In genomic region chr5:67166460-67166871, GRCh38 we compare ENCODE assay signal across 8 cellular contexts. TPM values are rescaled to one million over a fixed set of nuclear protein-coding genes. Genes with fewer than 3 reads are reported as not detected.
DNase-seq lines count a peak whose midpoint lies in the region; ATAC-seq, FAIRE-seq and TF ChIP-seq lines count a peak whose summit lies in the region.

No MANE protein-coding gene starts in this region.

- peaks cover 12% of the 10 kb centered on the region for H3K36me3 Mint-ChIP-seq in endodermal cell (ENCODE audit: low read depth)

- intact Hi-C loops in pancreas (cut with DNase I) (loop anchor here in 1 of 3 donors (5.0 kb wide), 1 partner anchor 41 kb away; no protein-coding TSS in a partner anchor), thyroid gland (cut with DNase I) (no loop called here)

- H3K4me1 ChIP-seq in endodermal cell (ENCODE audit: control insufficient read depth, insufficient read depth, low read length) = peaks cover 8% of the 10 kb centered on the region
- H3K4me1 ChIP-seq in pancreas = no peaks in the 10 kb centered on the region
- peaks cover 10 to 20% of the 10 kb centered on the region in 2 donors for H3K4me1 ChIP-seq in thyroid gland

- H3K27me3 ChIP-seq in endodermal cell (ENCODE audit: control insufficient read depth, insufficient read depth, low read length, poor library complexity, severe bottlenecking) = no peaks in the 10 kb centered on the region
- no peaks in the 10 kb centered on the region for H3K27me3 ChIP-seq in pancreas
- H3K27me3 ChIP-seq in thyroid gland = no peaks in the 10 kb centered on the region

- DNase-seq in activated CD4-positive, alpha-beta T cell treated with anti-CD3 and anti-CD28 coated beads, Interleukin-2, amount 50 U/mL, for 1 hour = peak; percentile 74
- DNase-seq in endodermal cell = no peak
- peak in 3 of 6 donors; percentile 28 to 70 (median 37) for DNase-seq in pancreas
- peak; percentile 37 to 38 for DNase-seq in thyroid gland
- DNase-seq in hepatic stellate cell (ENCODE audit: low spot score) = no peak
- no peak for DNase-seq in NCI-H187 (lab: John Stamatoyannopoulos, UW)

- peaks cover 15% of the 10 kb centered on the region for H3K4me1 Mint-ChIP-seq in endodermal cell

- 64 to 74% methylated on average over 8 to 18 of the region's 18 CpGs for WGBS in endodermal cell (ENCODE audit: insufficient coverage in 1 of 2, insufficient read length in 1 of 2), 2 experiments
- 37 to 53% methylated on average over 18 of the region's 18 CpGs for WGBS in pancreas, 2 donors
- WGBS in thyroid gland, 2 donors = 19 to 41% methylated on average over 6 to 14 of the region's 18 CpGs

- peak; percentile 52 for TF ChIP-seq CTCF in endodermal cell (conservative IDR thresholded peaks at IDR 0.05)
- no peak for TF ChIP-seq CTCF in pancreas (IDR thresholded peaks at IDR 0.05)
- TF ChIP-seq CTCF in thyroid gland (IDR thresholded peaks at IDR 0.05) = no peak

- no peaks in the 10 kb centered on the region for H3K9me3 Mint-ChIP-seq in endodermal cell

- H3K9ac ChIP-seq in endodermal cell (ENCODE audit: extremely low read depth, low read length, poor library complexity, severe bottlenecking) = no peak overlapping the region

- TF ChIP-seq POLR2A in thyroid gland (IDR thresholded peaks at IDR 0.05) = no peak

- H3K4me3 ChIP-seq in endodermal cell (ENCODE audit: low read length) (no peak overlapping the region), pancreas (peak overlapping the region in 2 of 4 donors; percentile 22 to 36), thyroid gland (replicated peaks in 1 of 3) (no peak overlapping the region)

- no peaks in the 10 kb centered on the region for H3K27me3 Mint-ChIP-seq in endodermal cell (ENCODE audit: insufficient read depth)

- no peaks in the 10 kb centered on the region for H3K9me3 ChIP-seq in endodermal cell (ENCODE audit: control insufficient read depth, low read length)
- no peaks in the 10 kb centered on the region for H3K9me3 ChIP-seq in pancreas
- no peaks in the 10 kb centered on the region for H3K9me3 ChIP-seq in thyroid gland

- no peak for FAIRE-seq in pancreas (lab: Jason Lieb, UNC)

- H3K27ac Mint-ChIP-seq in endodermal cell = peak overlapping the region; percentile 91

- H3K36me3 ChIP-seq in endodermal cell (ENCODE audit: control insufficient read depth, insufficient read depth, low read length) (peaks cover 7% of the 10 kb centered on the region), pancreas (peaks cover 0 to 14% (median 3%) of the 10 kb centered on the region in 3 donors), thyroid gland (peaks cover 13 to 14% of the 10 kb centered on the region in 2 donors)

- ATAC-seq in GM19025 (IDR thresholded peaks at IDR 0.05; ENCODE audit: low read depth, unreplicated experiment) (peak; percentile 41), HG03342 (IDR thresholded peaks at IDR 0.05; ENCODE audit: unreplicated experiment) (peak; percentile 47), pancreas (peak; percentile 62 to 70 (median 64))

- peak overlapping the region; percentile 48 for H3K4me3 Mint-ChIP-seq in endodermal cell

- no peak overlapping the region for H3K27ac ChIP-seq in endodermal cell (ENCODE audit: low read depth, low read length)
- peak overlapping the region in 2 of 4 donors; percentile 66 to 68 for H3K27ac ChIP-seq in pancreas
- H3K27ac ChIP-seq in thyroid gland = peak overlapping the region; percentile 81 to 94 (median 88)

RNA-seq across cellular contexts. Expression of gene CD180, which starts 30.1 kb away (rescaled TPM):
- total RNA-seq in endodermal cell (not detected), pancreas (1 to 10 TPM in 2 of 6 donors, under 1 TPM in 4; 0.04 to 2.9 (median 0.27) TPM), thyroid gland (1 to 10 TPM in 1 of 4 donors, under 1 TPM in 3; 0.20 to 1.1 (median 0.61) TPM)
- polyA plus RNA-seq in endodermal cell (2013, experiment 1 of 2) = not detected
- polyA plus RNA-seq in endodermal cell (2013, experiment 2 of 2) = not detected
- under 1 TPM; 0.05 to 0.08 TPM for polyA plus RNA-seq in pancreas

Comparison
In these comparisons a context has a peak if more than half of its experiments do, and no peak if none do; other contexts are left out.
1. DNase-seq: peak in activated CD4-positive, alpha-beta T cell treated with anti-CD3 and anti-CD28 coated beads, Interleukin-2, amount 50 U/mL, for 1 hour (single experiment) and thyroid gland (2 of 2); none in endodermal cell (single experiment), hepatic stellate cell (single experiment) and NCI-H187 (0 of 2).
2. Peak in every context shown above with its lines, with median percentiles within 50 percentile points of each other: ATAC-seq.